In the genomic region with DNA sequence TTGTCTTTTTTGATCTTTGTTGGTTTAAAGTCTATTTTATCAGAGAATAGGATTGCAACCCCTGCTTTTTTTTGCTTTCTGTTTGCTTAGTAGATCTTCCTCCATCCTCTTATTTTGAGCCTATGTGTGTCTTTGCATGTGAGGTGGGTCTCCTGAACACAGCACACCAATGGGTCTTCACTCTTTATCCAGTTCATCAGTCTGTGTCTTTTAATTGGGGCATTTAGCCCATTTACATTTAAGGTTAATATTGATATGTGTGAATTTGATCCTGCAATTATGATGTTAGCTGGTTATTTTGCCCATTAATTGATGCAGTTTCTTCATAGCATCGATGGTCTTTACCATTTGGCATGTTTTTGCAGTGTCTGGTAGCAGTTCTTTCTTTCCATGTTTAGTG, we compare ENCODE assay signal across 6 cellular contexts. TPM values are rescaled to one million over a fixed set of nuclear protein-coding genes. Genes with fewer than 3 reads are reported as not detected.
"Had no signal": no experiment of that assay in that cellular context is flagged by ENCODE, and none has a peak within 500 bp of the region (broad histone marks: within the 10 kb centered on the region; RNA-seq: fewer than 3 reads in every experiment).

No MANE protein-coding gene starts in this region.

RNA-seq across cellular contexts. Expression of a gene that starts 11.9 kb away (rescaled TPM):
- total RNA-seq: GM23248, GM23338, H1, H4, H9 had no signal

RNA-seq across cellular contexts. Expression of a gene that starts 43.3 kb away (rescaled TPM):
- total RNA-seq: GM23248, GM23338, H1, H4, H7, H9 had no signal
- polyA plus RNA-seq: GM23248, H1 had no signal
